In the genomic region with DNA sequence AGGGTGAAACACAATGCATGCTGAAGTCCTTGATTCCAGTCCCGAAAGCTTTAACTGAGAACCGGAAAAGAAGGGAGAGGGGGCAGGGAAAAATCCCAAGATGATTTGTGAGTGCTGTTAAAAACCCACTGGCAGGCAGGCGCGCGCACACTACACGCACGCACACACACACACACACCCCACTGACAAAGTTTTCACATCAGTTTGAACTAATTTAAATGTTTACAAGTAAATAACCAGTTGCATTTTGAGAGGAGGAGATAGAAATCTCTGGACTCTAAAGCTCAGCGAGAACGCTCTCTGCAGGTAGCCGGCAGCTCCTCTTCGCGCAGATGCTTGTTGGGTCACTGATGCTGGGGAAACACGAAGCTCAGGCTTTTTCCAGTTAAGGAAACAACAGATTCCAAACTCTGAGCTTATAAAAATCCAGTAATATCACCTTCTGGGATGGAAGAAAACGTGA, we compare ENCODE assay signal across 18 cellular contexts. TPM values are rescaled to one million over a fixed set of nuclear protein-coding genes. Genes with fewer than 3 reads are reported as not detected.
DNase-seq lines count a peak whose midpoint lies in the region; ATAC-seq and TF ChIP-seq lines count a peak whose summit lies in the region.
"Had no signal": no experiment of that assay in that cellular context is flagged by ENCODE, and none has a peak within 500 bp of the region (broad histone marks: within the 10 kb centered on the region; RNA-seq: fewer than 3 reads in every experiment).

No MANE protein-coding gene starts in this region.

- H3K27me3 Mint-ChIP-seq in glutamatergic neuron (ENCODE audit: unreplicated experiment) = peaks cover 15% of the 10 kb centered on the region

- H3K36me3 Mint-ChIP-seq in glutamatergic neuron (ENCODE audit: unreplicated experiment) = no peaks in the 10 kb centered on the region
- H3K36me3 Mint-ChIP-seq: stimulated activated memory B cell treated with anti-CD40 and anti-IgM and Interleukin-4, amounts not matched to agents 10 μg/mL and 1 μg/mL and 100 μg/mL, for 72 hours had no signal

- peaks cover 24% of the 10 kb centered on the region for H3K9me3 Mint-ChIP-seq in glutamatergic neuron (ENCODE audit: unreplicated experiment)

- H3K36me3 ChIP-seq in NT2/D1 (ENCODE audit: insufficient read depth, insufficient read length, low read length) = no peaks in the 10 kb centered on the region
- no peaks in the 10 kb centered on the region for H3K36me3 ChIP-seq in neuron (ENCODE audit: insufficient read depth, low read length)
- H3K36me3 ChIP-seq in breast epithelium = no peaks in the 10 kb centered on the region
- H3K36me3 ChIP-seq: BLaER1, prostate gland had no signal

- H3K4me1 ChIP-seq in NT2/D1 (ENCODE audit: insufficient read depth, insufficient read length) (no peaks in the 10 kb centered on the region), neuron (ENCODE audit: insufficient read depth, low read length) (peaks cover 5% of the 10 kb centered on the region), breast epithelium (no peaks in the 10 kb centered on the region)
- H3K4me1 ChIP-seq: BLaER1, prostate gland had no signal

- peak overlapping the region; percentile 95 for H3K27ac Mint-ChIP-seq in glutamatergic neuron (ENCODE audit: unreplicated experiment)
- H3K27ac Mint-ChIP-seq: stimulated activated memory B cell treated with anti-CD40 and anti-IgM and Interleukin-4, amounts not matched to agents 10 μg/mL and 1 μg/mL and 100 μg/mL, for 72 hours had no signal

- H3K9me3 ChIP-seq in NT2/D1 (ENCODE audit: insufficient read depth, low read length) (no peaks in the 10 kb centered on the region), neuron (ENCODE audit: low read length) (peaks cover 4% of the 10 kb centered on the region), breast epithelium (no peaks in the 10 kb centered on the region)
- H3K9me3 ChIP-seq: prostate gland had no signal

- peak overlapping the region; percentile 96 for H3K4me3 Mint-ChIP-seq in glutamatergic neuron (ENCODE audit: unreplicated experiment)
- H3K4me3 Mint-ChIP-seq: stimulated activated memory B cell treated with anti-CD40 and anti-IgM and Interleukin-4, amounts not matched to agents 10 μg/mL and 1 μg/mL and 100 μg/mL, for 72 hours had no signal

- peak overlapping the region; percentile 95 for H2AFZ ChIP-seq in neuron (ENCODE audit: low read depth, low read length)

- H3K27me3 ChIP-seq in NT2/D1 (ENCODE audit: insufficient read depth, insufficient read length) = peaks cover 11% of the 10 kb centered on the region
- H3K27me3 ChIP-seq in neuron (ENCODE audit: insufficient read depth, low read length) = no peaks in the 10 kb centered on the region
- peaks cover 0 to 53% of the 10 kb centered on the region in 2 donors for H3K27me3 ChIP-seq in breast epithelium
- H3K27me3 ChIP-seq: BLaER1 had no signal

- DNase-seq in G401 (ENCODE audit: low spot score) = peak; percentile 31
- no peak for DNase-seq in NT2/D1 (ENCODE audit: low read depth, low spot score)
- no peak for DNase-seq in glutamatergic neuron
- DNase-seq in NCI-H446 (lab: John Stamatoyannopoulos, UW) = no peak
- no peak for DNase-seq in breast epithelium (ENCODE audit: low spot score in 2 of 2)
- DNase-seq: activated naive CD4-positive, alpha-beta T cell; GDM1; left ventricle myocardium superior; NCI-H1092; stimulated activated CD4-positive, alpha-beta T cell treated with anti-CD3 and anti-CD28 coated beads, Interleukin-2, amount 100 ng/mL, for 24 hours; T-helper 1 cell had no signal

- H3K9ac ChIP-seq in NT2/D1 (ENCODE audit: insufficient read length, low read depth) = no peak overlapping the region
- H3K9ac ChIP-seq: BLaER1 had no signal

- TF ChIP-seq CTCF in glutamatergic neuron (IDR thresholded peaks at IDR 0.05; ENCODE audit: partially characterized antibody, unreplicated experiment) = no peak
- no peak for TF ChIP-seq CTCF in breast epithelium (IDR thresholded peaks at IDR 0.05)

- intact Hi-C loops in breast epithelium (cut with DNase I; ENCODE audit: low total_unique reads) = no loop called here

- ATAC-seq in HG02852 (IDR thresholded peaks at IDR 0.05; ENCODE audit: unreplicated experiment) (no peak), HG02678 (IDR thresholded peaks at IDR 0.05; ENCODE audit: unreplicated experiment) (no peak)
- ATAC-seq: left ventricle myocardium superior; stimulated activated memory B cell treated with anti-CD40 and anti-IgM and Interleukin-4, amounts not matched to agents 10 μg/mL and 1 μg/mL and 100 μg/mL, for 72 hours had no signal

- peaks cover 17% of the 10 kb centered on the region for H3K4me1 Mint-ChIP-seq in glutamatergic neuron (ENCODE audit: low read depth, unreplicated experiment)
- H3K4me1 Mint-ChIP-seq: stimulated activated memory B cell treated with anti-CD40 and anti-IgM and Interleukin-4, amounts not matched to agents 10 μg/mL and 1 μg/mL and 100 μg/mL, for 72 hours had no signal

- in situ Hi-C loops in G401 (cut with HindIII; ENCODE audit: low sequenced_read_pairs) = no loop called here

- H3K27ac ChIP-seq in breast epithelium = no peak overlapping the region
- H3K27ac ChIP-seq: BLaER1, prostate gland had no signal

- H3K4me3 ChIP-seq in NT2/D1 (ENCODE audit: insufficient read length, low read depth) (peak overlapping the region; percentile 53), neuron (ENCODE audit: low read length) (peak overlapping the region; percentile 63), breast epithelium (no peak overlapping the region)
- H3K4me3 ChIP-seq: BLaER1, prostate gland had no signal

- TF ChIP-seq POLR2A in breast epithelium (IDR thresholded peaks at IDR 0.05) = no peak

RNA-seq across cellular contexts. Expression of a gene that starts 0.8 kb away (rescaled TPM):
- not detected in 2 replicates for total RNA-seq in G401 (2014; rRNA removed; shearing (Covaris generic))
- total RNA-seq in glutamatergic neuron (ENCODE audit: unreplicated experiment) (69.8 TPM), breast epithelium (not detected)
- total RNA-seq: HT1080, left ventricle myocardium superior, prostate gland had no signal

Comparison
In these comparisons a context has a peak if more than half of its experiments do, and no peak if none do; other contexts are left out.
1. H3K4me3 ChIP-seq: peak in NT2/D1 (single experiment) and neuron (single experiment); none in breast epithelium (0 of 3).
2. RNA of a gene that starts 0.8 kb away (total RNA-seq): 69.8 TPM in glutamatergic neuron (single experiment); not detected in G401 and not detected in breast epithelium; every median in the first group is over 10 times any median in the second.